34 cellular contexts compared by ENCODE assay signal in genomic region chr1:225097175-225097574, GRCh38.
"Had no signal": no experiment of that assay in that cellular context is flagged by ENCODE, and none has a peak within 500 bp of the region (broad histone marks: within the 10 kb centered on the region; RNA-seq: fewer than 3 reads in every experiment).

No MANE protein-coding gene starts in this region.

- ATAC-seq: activated naive CD4-positive, alpha-beta T cell treated with anti-CD3 and anti-CD28 coated beads, Interleukin-2, amount 50 U/mL, for 72 hours; activated naive CD8-positive, alpha-beta T cell treated with anti-CD3 and anti-CD28 coated beads, Interleukin-2, amount 50 U/mL, for 24 hours; activated T-cell treated with anti-CD3 and anti-CD28 coated beads, Interleukin-2, amount 50 U/mL, for 4 hours; activated T-cell treated with anti-CD3 and anti-CD28 coated beads, Interleukin-2, amount 50 U/mL, for 72 hours; activated T-helper 17 cell treated with anti-CD3 and anti-CD28 coated beads, Interleukin-2, amount 50 U/mL, for 72 hours; body of pancreas had no signal

- H3K36me3 ChIP-seq: adrenal gland, ascending aorta, brain microvascular endothelial cell, breast epithelium, cardiac muscle cell had no signal

- H3K4me1 ChIP-seq: adrenal gland, ascending aorta, body of pancreas, breast epithelium had no signal

- H3K4me3 ChIP-seq: adrenal gland, ascending aorta, body of pancreas, breast epithelium, cardiac muscle cell had no signal

- DNase-seq: activated effector memory CD4-positive, alpha-beta T cell treated with anti-CD3 and anti-CD28 coated beads, Interleukin-2, amount 50 U/mL, for 16 hours; activated effector memory CD4-positive, alpha-beta T cell treated with Interleukin-2 at 50 U/mL for 16 hours; activated gamma-delta T cell; activated gamma-delta T cell treated with Interleukin-2 at 50 U/mL for 16 hours; activated naive CD4-positive, alpha-beta T cell; activated naive CD4-positive, alpha-beta T cell treated with anti-CD3 and anti-CD28 coated beads for 36 hours; activated naive CD4-positive, alpha-beta T cell treated with anti-CD3 and anti-CD28 coated beads, Interleukin-2, amount 10 ng/mL, durations not matched to agents 7 days and 5 days; activated naive CD4-positive, alpha-beta T cell treated with anti-CD3 and anti-CD28 coated beads, Interleukin-2, amount 50 U/mL, for 16 hours; activated naive CD4-positive, alpha-beta T cell treated with Interleukin-2 at 50 U/mL for 16 hours; activated naive CD8-positive, alpha-beta T cell treated with anti-CD3 and anti-CD28 coated beads for 36 hours; activated naive CD8-positive, alpha-beta T cell treated with anti-CD3 and anti-CD28 coated beads, Interleukin-2, amount 10 ng/mL, durations not matched to agents 7 days and 5 days; activated naive CD8-positive, alpha-beta T cell treated with anti-CD3 and anti-CD28 coated beads, Interleukin-2, amount 50 U/mL, for 24 hours; activated T-cell treated with anti-CD3 and anti-CD28 coated beads, Interleukin-2, amount 50 U/mL, for 1 hour; activated T-cell treated with anti-CD3 and anti-CD28 coated beads, Interleukin-2, amount 50 U/mL, for 24 hours; activated T-cell treated with anti-CD3 and anti-CD28 coated beads, Interleukin-2, amount 50 U/mL, for 4 hours; activated T-cell treated with anti-CD3 and anti-CD28 coated beads, Interleukin-2, amount 50 U/mL, for 48 hours; activated T-cell treated with anti-CD3 and anti-CD28 coated beads, Interleukin-2, amount 50 U/mL, for 72 hours; adrenal gland; amniotic stem cell; amygdala; anterior cingulate cortex; aorta; body of pancreas; brain microvascular endothelial cell; caudate nucleus; central memory CD4-positive, alpha-beta T cell; cerebellar nuclear complex had no signal

- H3K27ac ChIP-seq: adrenal gland, ascending aorta, body of pancreas, brain microvascular endothelial cell, breast epithelium, cardiac muscle cell had no signal

- FAIRE-seq: astrocyte, bronchial epithelial cell had no signal

- H3K27me3 ChIP-seq: adrenal gland, ascending aorta, body of pancreas, brain microvascular endothelial cell, breast epithelium, cardiac muscle cell had no signal

- H3K9me3 ChIP-seq: adrenal gland, ascending aorta, body of pancreas had no signal
